Comparison of ENCODE assay signal across 8 cellular contexts in the genomic region with DNA sequence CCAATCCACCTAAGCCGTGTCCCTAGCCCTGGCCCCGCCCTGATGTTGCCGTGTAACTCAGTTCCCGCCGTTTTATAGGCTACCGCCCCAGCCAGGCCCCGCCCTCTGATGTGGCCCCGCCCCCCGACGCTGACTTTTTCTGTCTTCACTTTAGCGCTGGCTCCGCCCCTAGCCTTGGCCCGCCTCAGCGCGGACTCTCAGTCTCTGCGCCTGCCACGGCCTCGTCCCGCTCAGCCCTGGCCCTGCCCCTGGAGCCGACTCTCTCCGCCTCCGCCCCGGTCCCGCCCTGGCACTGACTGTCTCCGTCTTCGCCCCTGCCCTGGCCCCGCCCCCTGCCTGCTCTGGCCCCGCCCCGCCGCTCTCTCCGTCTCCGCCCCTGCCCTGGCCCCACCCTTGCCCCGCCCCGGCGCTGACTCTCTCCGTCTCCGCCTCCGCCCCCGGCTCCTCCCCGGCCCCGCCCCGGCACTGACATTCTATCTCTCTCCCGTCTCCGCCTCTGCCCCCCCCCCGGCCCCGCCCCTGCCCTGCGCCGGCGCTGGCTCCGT. TPM values are rescaled to one million over a fixed set of nuclear protein-coding genes. Genes with fewer than 3 reads are reported as not detected.
A peak's percentile ranks its signal among the peaks of the same experiment; 100 is the strongest.
DNase-seq lines count a peak whose midpoint lies in the region; ATAC-seq and TF ChIP-seq lines count a peak whose summit lies in the region.

No MANE protein-coding gene starts in this region.

- in situ Hi-C loops in GM13976 (cut with MboI; ENCODE audit: low sequenced_read_pairs, unreplicated experiment) = loop anchor here (25.0 kb wide), 1 partner anchor 1481 kb away; a partner anchor contains a TSS

- H3K4me3 ChIP-seq in uterus = peak overlapping the region; percentile 9 to 29

- ATAC-seq in HG02885 (IDR thresholded peaks at IDR 0.05; ENCODE audit: poor library complexity, unreplicated experiment) (peak; percentile 87), left ventricle myocardium superior (peak; percentile 84)

- peaks cover 2% of the 10 kb centered on the region for H3K27me3 Mint-ChIP-seq in T-helper 1 cell treated with Interleukin-12 subunit alpha and Interleukin-12 subunit beta and Interleukin-4 antibody, amounts not matched to agents 30 μg/mL and 1 μg/mL, for 36 hours (ENCODE audit: low read depth)

- intact Hi-C loops in left ventricle myocardium superior (cut with micrococcal nuclease) (no loop called here), uterus (cut with DNase I; ENCODE audit: low total_unique reads) (loop anchor here (10.0 kb wide), 1 partner anchor 1483 kb away; a partner anchor contains a TSS)

- no peaks in the 10 kb centered on the region for H3K36me3 Mint-ChIP-seq in T-helper 1 cell treated with Interleukin-12 subunit alpha and Interleukin-12 subunit beta and Interleukin-4 antibody, amounts not matched to agents 30 μg/mL and 1 μg/mL, for 36 hours (ENCODE audit: low read depth)

- H3K4me1 Mint-ChIP-seq in T-helper 1 cell treated with Interleukin-12 subunit alpha and Interleukin-12 subunit beta and Interleukin-4 antibody, amounts not matched to agents 30 μg/mL and 1 μg/mL, for 36 hours (ENCODE audit: low read depth) = peaks cover 13% of the 10 kb centered on the region

- peaks cover 0 to 5% of the 10 kb centered on the region in 2 donors for H3K9me3 ChIP-seq in uterus

- H3K4me3 Mint-ChIP-seq in T-helper 1 cell treated with Interleukin-12 subunit alpha and Interleukin-12 subunit beta and Interleukin-4 antibody, amounts not matched to agents 30 μg/mL and 1 μg/mL, for 36 hours = peak overlapping the region; percentile 92

- peak in 1 of 2 donors; percentile 57 for TF ChIP-seq POLR2A in uterus (IDR thresholded peaks at IDR 0.05)

- peak; percentile 96 for DNase-seq in GM13976 (ENCODE audit: low spot score)
- DNase-seq in NCI-H1694 treated with DMSO at 0.1 percent for 48 hours (lab: John Stamatoyannopoulos, UW) = peak; percentile 89
- peak; percentile 73 to 100 (median 99) for DNase-seq in amygdala (lab: John Stamatoyannopoulos, UW)
- peak; percentile 99 for DNase-seq in left ventricle myocardium superior
- DNase-seq in putamen (ENCODE audit: low spot score) = peak; percentile 99
- DNase-seq in uterus = peak; percentile 99

- peak overlapping the region; percentile 99 to 100 for H3K27ac ChIP-seq in uterus

- H3K36me3 ChIP-seq in uterus = no peaks in the 10 kb centered on the region

- H3K9me3 Mint-ChIP-seq in T-helper 1 cell treated with Interleukin-12 subunit alpha and Interleukin-12 subunit beta and Interleukin-4 antibody, amounts not matched to agents 30 μg/mL and 1 μg/mL, for 36 hours = peaks cover 12% of the 10 kb centered on the region

- H3K27me3 ChIP-seq in uterus = no peaks in the 10 kb centered on the region

- H3K27ac Mint-ChIP-seq in T-helper 1 cell treated with Interleukin-12 subunit alpha and Interleukin-12 subunit beta and Interleukin-4 antibody, amounts not matched to agents 30 μg/mL and 1 μg/mL, for 36 hours = peak overlapping the region; percentile 95

- TF ChIP-seq CTCF in GM13976 (IDR thresholded peaks at IDR 0.05; ENCODE audit: borderline replicate concordance, control extremely low read depth, extremely low read depth, insufficient read depth, missing control alignments) (no peak), uterus (IDR thresholded peaks at IDR 0.05) (no peak)

- H3K4me1 ChIP-seq in uterus = no peaks in the 10 kb centered on the region

RNA-seq across cellular contexts. Expression of a gene that starts 5.2 kb away (rescaled TPM):
- not detected for total RNA-seq in left ventricle myocardium superior
- 1 to 10 TPM in 1 of 4 donors, under 1 TPM in 1, not detected in 2; 0.46 to 1.7 TPM for total RNA-seq in uterus

RNA-seq across cellular contexts. Expression of a gene that starts 39.4 kb away (rescaled TPM):
- total RNA-seq in left ventricle myocardium superior = 23.9 TPM
- total RNA-seq in uterus = 10 to 100 TPM in 3 of 4 donors, 1 to 10 TPM in 1; 6.1 to 76.8 (median 15.8) TPM

Comparison
In these comparisons a context has a peak if more than half of its experiments do, and no peak if none do; other contexts are left out.
1. Peak in every context shown above with its lines: DNase-seq, ATAC-seq, H3K4me3 ChIP-seq and H3K27ac ChIP-seq.